Comparison of ENCODE assay signal across 1 cellular context in the genomic region with DNA sequence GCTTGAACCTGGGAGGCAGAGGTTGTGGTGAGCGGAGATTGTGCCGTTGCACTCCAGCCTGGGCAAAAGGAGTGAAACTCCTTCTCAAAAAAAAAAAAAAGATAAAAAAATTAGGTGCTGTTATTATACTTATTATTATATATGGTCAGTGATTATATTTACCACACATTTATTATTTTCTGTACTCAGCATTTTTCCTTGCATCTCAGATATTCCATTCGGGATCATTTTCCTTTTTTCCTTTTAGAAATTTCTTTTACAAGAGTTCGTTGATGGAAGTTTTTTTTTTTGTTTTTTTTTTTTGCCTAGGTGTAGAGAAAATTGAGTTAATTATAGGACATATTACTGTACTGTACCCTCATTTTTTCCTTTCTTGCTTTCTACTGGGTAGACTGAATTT.
TF ChIP-seq lines count a peak whose summit lies in the region.

No MANE protein-coding gene starts in this region.

TF ChIP-seq in HepG2, 621 proteins besides CTCF, POLR2A, EP300 and RAD21:
- TF ChIP-seq MAFK (conservative IDR thresholded peaks at IDR 0.05 in 1 of 2, IDR thresholded peaks at IDR 0.05 in 1 of 2; ENCODE audit: low read length in 2 of 2), result peak; percentile 3 to 60; a peak in 2 of 4 replicates
- TF ChIP-seq POLR2AphosphoS2 (IDR thresholded peaks at IDR 0.05; ENCODE audit: low read depth, low read length), result no peak
- TF ChIP-seq, protein P1, sequence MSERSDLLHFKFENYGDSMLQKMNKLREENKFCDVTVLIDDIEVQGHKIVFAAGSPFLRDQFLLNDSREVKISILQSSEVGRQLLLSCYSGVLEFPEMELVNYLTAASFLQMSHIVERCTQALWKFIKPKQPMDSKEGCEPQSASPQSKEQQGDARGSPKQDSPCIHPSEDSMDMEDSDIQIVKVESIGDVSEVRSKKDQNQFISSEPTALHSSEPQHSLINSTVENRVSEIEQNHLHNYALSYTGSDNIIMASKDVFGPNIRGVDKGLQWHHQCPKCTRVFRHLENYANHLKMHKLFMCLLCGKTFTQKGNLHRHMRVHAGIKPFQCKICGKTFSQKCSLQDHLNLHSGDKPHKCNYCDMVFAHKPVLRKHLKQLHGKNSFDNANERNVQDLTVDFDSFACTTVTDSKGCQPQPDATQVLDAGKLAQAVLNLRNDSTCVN (CRISPR knock-in tag; IDR thresholded peaks at IDR 0.05; ENCODE audit: borderline replicate concordance), result no peak
